In the genomic region with DNA sequence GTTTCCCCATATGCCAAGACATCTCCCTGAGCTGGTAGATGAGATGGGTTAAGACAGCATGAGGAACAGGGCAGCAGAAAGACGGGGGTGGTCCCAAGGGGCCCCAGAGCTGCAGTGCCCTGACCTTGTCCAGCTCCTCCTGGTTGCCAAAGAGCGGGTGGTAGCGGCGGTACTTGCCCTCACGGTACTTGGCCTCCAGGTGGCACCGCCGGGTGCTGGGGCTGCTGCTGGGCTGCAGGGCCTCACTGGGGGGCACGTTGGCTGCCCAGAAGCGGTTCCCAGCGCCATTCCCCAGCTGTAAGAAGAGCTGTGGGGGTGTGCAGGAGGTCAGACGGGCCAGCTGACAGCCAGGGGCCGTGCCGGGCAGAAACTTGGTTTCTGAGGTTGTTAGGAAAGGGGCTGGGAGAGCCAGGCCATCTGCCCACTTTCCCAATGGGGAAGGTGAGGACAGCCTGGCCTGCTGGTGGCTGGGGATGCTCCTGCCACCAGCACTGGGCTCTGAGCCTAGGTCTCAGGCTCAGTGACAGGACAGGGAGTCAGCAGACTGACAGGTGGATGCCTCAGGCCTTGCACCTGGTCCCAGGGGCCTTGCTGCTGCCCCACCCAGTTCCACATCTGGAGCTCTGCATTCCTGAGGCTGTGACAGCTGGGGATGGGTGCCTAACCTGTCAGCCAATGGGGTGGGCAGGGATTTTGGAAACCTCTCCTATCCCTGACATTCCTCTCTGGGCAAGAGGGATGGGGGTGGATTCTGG, we compare ENCODE assay signal across 12 cellular contexts. TPM values are rescaled to one million over a fixed set of nuclear protein-coding genes. Genes with fewer than 3 reads are reported as not detected.
DNase-seq lines count a peak whose midpoint lies in the region; ATAC-seq and TF ChIP-seq lines count a peak whose summit lies in the region.
"Had no signal": no experiment of that assay in that cellular context is flagged by ENCODE, and none has a peak within 500 bp of the region (broad histone marks: within the 10 kb centered on the region; RNA-seq: fewer than 3 reads in every experiment).

No MANE protein-coding gene starts in this region.

- H3K4me1 Mint-ChIP-seq in nephron (peaks cover 61% of the 10 kb centered on the region), Calu3 (ENCODE audit: low read depth, unreplicated experiment) (no peaks in the 10 kb centered on the region)

- CTCF ChIA-PET in Calu3 (lab: Charles Lee), result interaction anchor here (1.1 kb wide), 1 partner anchor 19 kb away, joined by 3 read pairs; no protein-coding TSS in a partner anchor

- DNase-seq in AG09319 (ENCODE audit: extremely low read depth, low read depth) (no peak), epithelial cell of esophagus (ENCODE audit: low read depth) (no peak), Calu3 (no peak)
- DNase-seq in stimulated activated CD8-positive, alpha-beta memory T cell treated with anti-CD3 and anti-CD28 coated beads, Interleukin-4, amount 100 ng/mL, for 48 hours, result no peak
- DNase-seq: CD4-positive, CD25-positive, alpha-beta regulatory T cell; NCI-H146; occipital lobe had no signal

- ATAC-seq in GM18868 (IDR thresholded peaks at IDR 0.05; ENCODE audit: unreplicated experiment) (no peak), GM18861 (IDR thresholded peaks at IDR 0.05; ENCODE audit: unreplicated experiment) (no peak)

- peak overlapping the region; percentile 98 to 99 (median 99) for H3K27ac Mint-ChIP-seq in nephron
- H3K27ac Mint-ChIP-seq in Calu3 (ENCODE audit: unreplicated experiment), result no peak overlapping the region
- H3K27ac Mint-ChIP-seq: T-helper 2 cell treated with Interferon-gamma antibody and Interleukin-4, amounts not matched to agents 5 μg/mL and 100 μg/mL, for 36 hours had no signal

- H3K4me3 Mint-ChIP-seq in nephron, result peak overlapping the region; percentile 79 to 92 (median 90)
- H3K4me3 Mint-ChIP-seq in Calu3 (ENCODE audit: low read depth, unreplicated experiment), result no peak overlapping the region
- H3K4me3 Mint-ChIP-seq: CD4-positive, CD25-positive, alpha-beta regulatory T cell; T-helper 2 cell treated with Interferon-gamma antibody and Interleukin-4, amounts not matched to agents 5 μg/mL and 100 μg/mL, for 36 hours had no signal

- H3K9me3 Mint-ChIP-seq in nephron (no peaks in the 10 kb centered on the region), Calu3 (ENCODE audit: low read depth, unreplicated experiment) (no peaks in the 10 kb centered on the region)
- H3K9me3 Mint-ChIP-seq: CD4-positive, CD25-positive, alpha-beta regulatory T cell; T-helper 2 cell treated with Interferon-gamma antibody and Interleukin-4, amounts not matched to agents 5 μg/mL and 100 μg/mL, for 36 hours had no signal

- H3K4me1 ChIP-seq in HUES6 (ENCODE audit: control insufficient read depth, insufficient read depth, low read length), result peaks cover 43% of the 10 kb centered on the region

- intact Hi-C loops in Calu3 (cut with micrococcal nuclease; ENCODE audit: unreplicated experiment), result no loop called here

- H3K27me3 Mint-ChIP-seq in nephron (ENCODE audit: low read depth) (no peaks in the 10 kb centered on the region), Calu3 (ENCODE audit: unreplicated experiment) (no peaks in the 10 kb centered on the region)
- H3K27me3 Mint-ChIP-seq: CD4-positive, CD25-positive, alpha-beta regulatory T cell had no signal

- no peak overlapping the region for H3K27ac ChIP-seq in HUES6 (ENCODE audit: low read depth, low read length)

- H3K36me3 ChIP-seq in HUES6 (ENCODE audit: control insufficient read depth, insufficient read depth, low read length), result peaks cover 37% of the 10 kb centered on the region

- peak overlapping the region; percentile 4 for H3K9ac ChIP-seq in HUES6 (ENCODE audit: low read length)

- no TSS peak for BruUV-seq in Calu3 (replicated peaks; lab: Mats Ljungman, UMichigan)

- H3K27me3 ChIP-seq in HUES6 (ENCODE audit: control insufficient read depth, insufficient read depth, low read length), result no peaks in the 10 kb centered on the region

- H3K4me3 ChIP-seq in HUES6 (ENCODE audit: low read depth, low read length) (no peak overlapping the region), epithelial cell of esophagus (ENCODE audit: low read length) (no peak overlapping the region)

- no peaks in the 10 kb centered on the region for H3K9me3 ChIP-seq in HUES6 (ENCODE audit: control insufficient read depth, insufficient read depth, low read depth, low read length)

- H3K36me3 Mint-ChIP-seq in nephron (ENCODE audit: low read depth), result peaks cover 53% of the 10 kb centered on the region
- H3K36me3 Mint-ChIP-seq in Calu3 (ENCODE audit: insufficient read depth, unreplicated experiment), result peaks cover 20% of the 10 kb centered on the region

- TF ChIP-seq CTCF in AG09319 (IDR thresholded peaks at IDR 0.05; ENCODE audit: low read depth, low read length) (peak; percentile 26), epithelial cell of esophagus (IDR thresholded peaks at IDR 0.05; ENCODE audit: insufficient read depth, low read depth, low read length, missing control alignments) (peak; percentile 13), nephron (IDR thresholded peaks at IDR 0.05; ENCODE audit: unreplicated experiment in 3 of 3) (no peak), Calu3 (IDR thresholded peaks at IDR 0.05; ENCODE audit: unreplicated experiment) (no peak)

RNA-seq across cellular contexts. Expression of a gene that starts 30.0 kb away (rescaled TPM):
- 1.1 and 4.3 TPM in 2 replicates for total RNA-seq in Calu3 (2022)

RNA-seq across cellular contexts. Expression of a gene that starts 48.0 kb away (rescaled TPM):
- 53.0 and 61.3 TPM in 2 replicates for total RNA-seq in Calu3 (2022)

Comparison
In these comparisons a context has a peak if more than half of its experiments do, and no peak if none do; other contexts are left out.
1. CTCF ChIP-seq: peak in AG09319 (single experiment) and epithelial cell of esophagus (single experiment); none in nephron (0 of 3) and Calu3 (single experiment).